In the genomic region with DNA sequence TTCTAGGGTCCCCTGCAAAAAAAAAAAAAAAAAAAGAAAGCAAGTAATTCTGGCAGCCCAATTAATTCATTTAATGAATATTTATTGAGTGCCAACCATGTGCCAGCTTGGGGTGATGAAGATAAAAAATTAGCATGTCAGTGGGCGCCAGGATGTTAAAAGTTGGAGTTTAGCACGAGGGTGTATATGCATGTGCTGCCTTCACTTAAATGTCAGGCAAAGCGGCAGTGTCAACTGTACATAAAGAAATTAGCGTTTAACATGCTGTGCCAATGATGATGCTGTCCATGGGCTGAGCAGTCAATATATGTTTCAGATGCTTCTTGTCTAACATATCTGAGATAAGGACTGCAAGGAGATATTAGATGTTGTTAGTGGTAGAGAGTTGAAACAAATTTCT, we compare ENCODE assay signal across 2 cellular contexts.
TF ChIP-seq lines count a peak whose summit lies in the region.

No MANE protein-coding gene starts in this region.

TF ChIP-seq in IMR-90, 13 proteins besides CTCF, POLR2A, EP300 and RAD21:
- no peak for TF ChIP-seq CHD1 (IDR thresholded peaks at IDR 0.05; ENCODE audit: low read depth, low read length)
- TF ChIP-seq MXI1 (IDR thresholded peaks at IDR 0.05; ENCODE audit: borderline replicate concordance, low read depth, low read length), result no peak
- TF ChIP-seq SMC3 (IDR thresholded peaks at IDR 0.05; ENCODE audit: low read depth, low read length), result no peak
- no peak for TF ChIP-seq RCOR1 (IDR thresholded peaks at IDR 0.05; ENCODE audit: insufficient replicate concordance, low read length)
- TF ChIP-seq BHLHE40 (IDR thresholded peaks at IDR 0.05; ENCODE audit: low read depth, low read length), result no peak
- no peak for TF ChIP-seq MAZ (IDR thresholded peaks at IDR 0.05; ENCODE audit: borderline replicate concordance, low read depth, low read length)
- no peak for TF ChIP-seq CEBPB (IDR thresholded peaks at IDR 0.05; ENCODE audit: low read depth, low read length)
- TF ChIP-seq MAFK (IDR thresholded peaks at IDR 0.05; ENCODE audit: low read depth, low read length), result no peak
- TF ChIP-seq RFX5 (IDR thresholded peaks at IDR 0.05; ENCODE audit: low read depth, low read length), result no peak
- TF ChIP-seq, protein P1, sequence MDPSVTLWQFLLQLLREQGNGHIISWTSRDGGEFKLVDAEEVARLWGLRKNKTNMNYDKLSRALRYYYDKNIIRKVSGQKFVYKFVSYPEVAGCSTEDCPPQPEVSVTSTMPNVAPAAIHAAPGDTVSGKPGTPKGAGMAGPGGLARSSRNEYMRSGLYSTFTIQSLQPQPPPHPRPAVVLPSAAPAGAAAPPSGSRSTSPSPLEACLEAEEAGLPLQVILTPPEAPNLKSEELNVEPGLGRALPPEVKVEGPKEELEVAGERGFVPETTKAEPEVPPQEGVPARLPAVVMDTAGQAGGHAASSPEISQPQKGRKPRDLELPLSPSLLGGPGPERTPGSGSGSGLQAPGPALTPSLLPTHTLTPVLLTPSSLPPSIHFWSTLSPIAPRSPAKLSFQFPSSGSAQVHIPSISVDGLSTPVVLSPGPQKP (IDR thresholded peaks at IDR 0.05; ENCODE audit: borderline replicate concordance, low read depth, low read length), result no peak
- TF ChIP-seq, protein P2, sequence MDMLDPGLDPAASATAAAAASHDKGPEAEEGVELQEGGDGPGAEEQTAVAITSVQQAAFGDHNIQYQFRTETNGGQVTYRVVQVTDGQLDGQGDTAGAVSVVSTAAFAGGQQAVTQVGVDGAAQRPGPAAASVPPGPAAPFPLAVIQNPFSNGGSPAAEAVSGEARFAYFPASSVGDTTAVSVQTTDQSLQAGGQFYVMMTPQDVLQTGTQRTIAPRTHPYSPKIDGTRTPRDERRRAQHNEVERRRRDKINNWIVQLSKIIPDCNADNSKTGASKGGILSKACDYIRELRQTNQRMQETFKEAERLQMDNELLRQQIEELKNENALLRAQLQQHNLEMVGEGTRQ (IDR thresholded peaks at IDR 0.05; ENCODE audit: low read depth, low read length), result no peak
- TF ChIP-seq NFE2L2 (IDR thresholded peaks at IDR 0.05; ENCODE audit: low read depth, low read length), result no peak
- TF ChIP-seq FOS (IDR thresholded peaks at IDR 0.05; ENCODE audit: low read depth, low read length), result no peak

TF ChIP-seq in neural cell, 6 proteins besides CTCF, POLR2A, EP300 and RAD21:
- TF ChIP-seq, protein P3, sequence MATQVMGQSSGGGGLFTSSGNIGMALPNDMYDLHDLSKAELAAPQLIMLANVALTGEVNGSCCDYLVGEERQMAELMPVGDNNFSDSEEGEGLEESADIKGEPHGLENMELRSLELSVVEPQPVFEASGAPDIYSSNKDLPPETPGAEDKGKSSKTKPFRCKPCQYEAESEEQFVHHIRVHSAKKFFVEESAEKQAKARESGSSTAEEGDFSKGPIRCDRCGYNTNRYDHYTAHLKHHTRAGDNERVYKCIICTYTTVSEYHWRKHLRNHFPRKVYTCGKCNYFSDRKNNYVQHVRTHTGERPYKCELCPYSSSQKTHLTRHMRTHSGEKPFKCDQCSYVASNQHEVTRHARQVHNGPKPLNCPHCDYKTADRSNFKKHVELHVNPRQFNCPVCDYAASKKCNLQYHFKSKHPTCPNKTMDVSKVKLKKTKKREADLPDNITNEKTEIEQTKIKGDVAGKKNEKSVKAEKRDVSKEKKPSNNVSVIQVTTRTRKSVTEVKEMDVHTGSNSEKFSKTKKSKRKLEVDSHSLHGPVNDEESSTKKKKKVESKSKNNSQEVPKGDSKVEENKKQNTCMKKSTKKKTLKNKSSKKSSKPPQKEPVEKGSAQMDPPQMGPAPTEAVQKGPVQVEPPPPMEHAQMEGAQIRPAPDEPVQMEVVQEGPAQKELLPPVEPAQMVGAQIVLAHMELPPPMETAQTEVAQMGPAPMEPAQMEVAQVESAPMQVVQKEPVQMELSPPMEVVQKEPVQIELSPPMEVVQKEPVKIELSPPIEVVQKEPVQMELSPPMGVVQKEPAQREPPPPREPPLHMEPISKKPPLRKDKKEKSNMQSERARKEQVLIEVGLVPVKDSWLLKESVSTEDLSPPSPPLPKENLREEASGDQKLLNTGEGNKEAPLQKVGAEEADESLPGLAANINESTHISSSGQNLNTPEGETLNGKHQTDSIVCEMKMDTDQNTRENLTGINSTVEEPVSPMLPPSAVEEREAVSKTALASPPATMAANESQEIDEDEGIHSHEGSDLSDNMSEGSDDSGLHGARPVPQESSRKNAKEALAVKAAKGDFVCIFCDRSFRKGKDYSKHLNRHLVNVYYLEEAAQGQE (IDR thresholded peaks at IDR 0.05; ENCODE audit: borderline replicate concordance), result no peak
- TF ChIP-seq POLR2AphosphoS5 (IDR thresholded peaks at IDR 0.05) (no peak), MXI1 (conservative IDR thresholded peaks at IDR 0.05; ENCODE audit: poor library complexity, severe bottlenecking) (no peak), TAF1 (IDR thresholded peaks at IDR 0.05; ENCODE audit: low read depth) (no peak), EZH2 (IDR thresholded peaks at IDR 0.05; ENCODE audit: borderline replicate concordance, insufficient read depth, low read length, poor library complexity, severe bottlenecking) (no peak), SMC3 (conservative IDR thresholded peaks at IDR 0.05; ENCODE audit: poor library complexity) (no peak)
